8 cellular contexts compared by ENCODE assay signal in the genomic region with DNA sequence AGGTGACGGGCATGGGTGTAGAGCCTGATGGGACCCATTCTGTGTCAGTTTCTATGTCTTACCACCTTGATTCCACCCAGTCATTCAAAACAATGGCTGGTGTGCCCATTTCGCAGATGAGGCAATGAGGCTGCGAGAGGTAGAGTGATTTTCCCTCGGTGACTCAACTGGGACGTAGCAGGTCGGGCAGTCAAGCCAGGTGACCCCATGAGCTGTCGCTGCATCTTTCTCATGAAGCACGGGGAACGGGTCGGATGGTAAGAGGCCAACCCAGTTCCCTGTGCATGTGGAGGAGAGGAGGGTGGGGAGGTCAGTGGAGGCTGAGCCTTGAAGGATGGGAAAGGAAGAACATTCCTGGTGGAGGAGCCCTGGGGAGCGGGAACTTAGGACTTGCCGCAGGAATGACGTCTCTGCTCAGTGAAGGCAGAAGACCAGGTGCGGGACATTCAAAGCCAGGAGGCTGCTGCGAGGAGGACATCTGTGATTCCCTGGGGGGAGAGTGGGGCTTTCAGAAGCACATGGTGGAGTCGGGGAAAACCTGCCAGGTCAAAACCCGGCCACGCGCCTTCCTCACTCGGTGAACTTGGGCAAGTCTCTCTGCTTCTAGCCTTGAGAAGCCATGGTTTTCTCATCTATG. TPM values are rescaled to one million over a fixed set of nuclear protein-coding genes. Genes with fewer than 3 reads are reported as not detected.
DNase-seq lines count a peak whose midpoint lies in the region; ATAC-seq and TF ChIP-seq lines count a peak whose summit lies in the region.

No MANE protein-coding gene starts in this region.

- POLR2A ChIA-PET in SK-N-SH (lab: Yijun Ruan, JAX): no interaction called here
- POLR2A ChIA-PET in activated CD4-positive, alpha-beta memory T cell treated with anti-CD3 and anti-CD28 coated beads, Interleukin-2, amount 10 ng/mL, durations not matched to agents 7 days and 5 days (lab: Charles Lee): interaction anchor here (0.8 to 9.3 kb wide), 16 partner anchors 15 to 229 kb away, joined by 3 to 80 read pairs (median 5); a partner anchor contains a TSS

- H3K27me3 ChIP-seq in SK-N-SH (ENCODE audit: insufficient read depth): no peaks in the 10 kb centered on the region

- TF ChIP-seq EP300 in SK-N-SH (IDR thresholded peaks at IDR 0.05; ENCODE audit: borderline replicate concordance in 1 of 2, low read depth in 1 of 2, low read length in 1 of 2): no peak

- ATAC-seq in SK-N-SH treated with all-trans-retinoic acid at 6 μM for 48 hours: no peak
- ATAC-seq in stimulated activated naive CD8-positive, alpha-beta T cell treated with anti-CD3 and anti-CD28 coated beads, Interleukin-15, amount 100 ng/mL, for 72 hours: no peak

- H3K36me3 Mint-ChIP-seq in activated CD4-positive, alpha-beta memory T cell treated with anti-CD3 and anti-CD28 coated beads, Interleukin-2, amount 10 ng/mL, durations not matched to agents 7 days and 5 days (ENCODE audit: low read depth): peaks cover 23% of the 10 kb centered on the region

- no peaks in the 10 kb centered on the region for H3K79me2 ChIP-seq in SK-N-SH (ENCODE audit: insufficient read depth)

- H3K9me2 ChIP-seq in SK-N-SH: no peaks in the 10 kb centered on the region

- no peak overlapping the region for H3K27ac ChIP-seq in SK-N-SH (ENCODE audit: low read depth in 2 of 2, low read length in 1 of 2)

- no peak overlapping the region for H3K4me3 ChIP-seq in SK-N-SH (ENCODE audit: low read depth in 2 of 2, low read length in 1 of 2)

- H3K4me1 ChIP-seq in SK-N-SH (ENCODE audit: control insufficient read depth in 1 of 2, insufficient read depth in 2 of 2, low read depth in 1 of 2, low read length in 1 of 2): peaks cover 0 to 18% of the 10 kb centered on the region in 2 experiments; a peak in 2 of 4 replicates

- H3K36me3 ChIP-seq in SK-N-SH (replicated peaks in 1 of 2; ENCODE audit: control insufficient read depth in 1 of 2, insufficient read depth in 2 of 2, low read length in 1 of 2): no peaks in the 10 kb centered on the region

- peaks cover 6% of the 10 kb centered on the region for H3K27me3 Mint-ChIP-seq in activated CD4-positive, alpha-beta memory T cell treated with anti-CD3 and anti-CD28 coated beads, Interleukin-2, amount 10 ng/mL, durations not matched to agents 7 days and 5 days
- no peaks in the 10 kb centered on the region for H3K27me3 Mint-ChIP-seq in stimulated activated naive CD8-positive, alpha-beta T cell treated with anti-CD3 and anti-CD28 coated beads, Interleukin-15, amount 100 ng/mL, for 72 hours

- H2AFZ ChIP-seq in SK-N-SH (ENCODE audit: low read depth): no peak overlapping the region

- no peaks in the 10 kb centered on the region for H3K9me3 Mint-ChIP-seq in activated CD4-positive, alpha-beta memory T cell treated with anti-CD3 and anti-CD28 coated beads, Interleukin-2, amount 10 ng/mL, durations not matched to agents 7 days and 5 days
- no peaks in the 10 kb centered on the region for H3K9me3 Mint-ChIP-seq in stimulated activated naive CD8-positive, alpha-beta T cell treated with anti-CD3 and anti-CD28 coated beads, Interleukin-15, amount 100 ng/mL, for 72 hours

- H3K4me1 Mint-ChIP-seq in activated CD4-positive, alpha-beta memory T cell treated with anti-CD3 and anti-CD28 coated beads, Interleukin-2, amount 10 ng/mL, durations not matched to agents 7 days and 5 days: peaks cover 81% of the 10 kb centered on the region
- H3K4me1 Mint-ChIP-seq in stimulated activated naive CD8-positive, alpha-beta T cell treated with anti-CD3 and anti-CD28 coated beads, Interleukin-15, amount 100 ng/mL, for 72 hours: peaks cover 65% of the 10 kb centered on the region

- H3K9me3 ChIP-seq in SK-N-SH: no peaks in the 10 kb centered on the region

- H3K4me2 ChIP-seq in SK-N-SH: no peak overlapping the region

- H3K4me3 Mint-ChIP-seq in activated CD4-positive, alpha-beta memory T cell treated with anti-CD3 and anti-CD28 coated beads, Interleukin-2, amount 10 ng/mL, durations not matched to agents 7 days and 5 days: peak overlapping the region; percentile 92
- H3K4me3 Mint-ChIP-seq in stimulated activated naive CD8-positive, alpha-beta T cell treated with anti-CD3 and anti-CD28 coated beads, Interleukin-15, amount 100 ng/mL, for 72 hours: peak overlapping the region; percentile 96 to 99

- H3K9ac ChIP-seq in SK-N-SH: no peak overlapping the region

- H4K20me1 ChIP-seq in SK-N-SH (ENCODE audit: insufficient read depth): no peaks in the 10 kb centered on the region

- H3F3A ChIP-seq in SK-N-SH (replicated peaks; ENCODE audit: insufficient read depth): peaks cover 16% of the 10 kb centered on the region

- no peak for TF ChIP-seq RAD21 in SK-N-SH (IDR thresholded peaks at IDR 0.05; ENCODE audit: low read length)

- 51% methylated on average over 20 of the region's 20 CpGs for WGBS in SK-N-SH (ENCODE audit: low lambda C conversion rate)

- CTCF ChIA-PET in SK-N-SH (lab: Yijun Ruan, JAX): no interaction called here
- CTCF ChIA-PET in activated CD4-positive, alpha-beta memory T cell treated with anti-CD3 and anti-CD28 coated beads, Interleukin-2, amount 10 ng/mL, durations not matched to agents 7 days and 5 days (lab: Charles Lee): interaction anchor here (1.3 to 3.5 kb wide), 3 partner anchors 30 to 47 kb away, joined by 3 to 22 read pairs (median 4); no protein-coding TSS in a partner anchor

- no peak for TF ChIP-seq CTCF in SK-N-SH (IDR thresholded peaks at IDR 0.05)

- DNase-seq in SK-N-SH: no peak
- DNase-seq in activated CD4-positive, alpha-beta memory T cell treated with anti-CD3 and anti-CD28 coated beads, Interleukin-2, amount 10 ng/mL, durations not matched to agents 7 days and 5 days: peak; percentile 54
- peak; percentile 67 for DNase-seq in germinal center (ENCODE audit: low spot score)
- peak in 1 of 2 donors; percentile 61 for DNase-seq in stimulated activated naive CD8-positive, alpha-beta T cell treated with anti-CD3 and anti-CD28 coated beads, Interleukin-15, amount 100 ng/mL, for 72 hours
- DNase-seq in nucleus accumbens (lab: John Stamatoyannopoulos, UW): no peak
- no peak for DNase-seq in hypothalamus (lab: John Stamatoyannopoulos, UW)
- DNase-seq in OCI-M2 (lab: John Stamatoyannopoulos, UW; ENCODE audit: unreplicated experiment): no peak

- H3K27ac Mint-ChIP-seq in activated CD4-positive, alpha-beta memory T cell treated with anti-CD3 and anti-CD28 coated beads, Interleukin-2, amount 10 ng/mL, durations not matched to agents 7 days and 5 days: peak overlapping the region; percentile 96
- peak overlapping the region; percentile 96 to 99 for H3K27ac Mint-ChIP-seq in stimulated activated naive CD8-positive, alpha-beta T cell treated with anti-CD3 and anti-CD28 coated beads, Interleukin-15, amount 100 ng/mL, for 72 hours

TF ChIP-seq in SK-N-SH treated with all-trans-retinoic acid at 6 μM for 48 hours, 23 proteins besides CTCF, POLR2A, EP300 and RAD21:
- TF ChIP-seq RARB (CRISPR knock-in tag; IDR thresholded peaks at IDR 0.05) (no peak), ZNF70 (CRISPR knock-in tag; IDR thresholded peaks at IDR 0.05) (peak; percentile 73), ZNF565 (CRISPR knock-in tag; conservative IDR thresholded peaks at IDR 0.05; ENCODE audit: low read depth) (no peak), ARNTL (CRISPR knock-in tag; IDR thresholded peaks at IDR 0.05; ENCODE audit: borderline replicate concordance, low read depth) (no peak)

TF ChIP-seq in SK-N-SH, 30 proteins besides CTCF, POLR2A, EP300 and RAD21:
- TF ChIP-seq, protein P1, sequence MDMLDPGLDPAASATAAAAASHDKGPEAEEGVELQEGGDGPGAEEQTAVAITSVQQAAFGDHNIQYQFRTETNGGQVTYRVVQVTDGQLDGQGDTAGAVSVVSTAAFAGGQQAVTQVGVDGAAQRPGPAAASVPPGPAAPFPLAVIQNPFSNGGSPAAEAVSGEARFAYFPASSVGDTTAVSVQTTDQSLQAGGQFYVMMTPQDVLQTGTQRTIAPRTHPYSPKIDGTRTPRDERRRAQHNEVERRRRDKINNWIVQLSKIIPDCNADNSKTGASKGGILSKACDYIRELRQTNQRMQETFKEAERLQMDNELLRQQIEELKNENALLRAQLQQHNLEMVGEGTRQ (IDR thresholded peaks at IDR 0.05; ENCODE audit: borderline replicate concordance, low read depth, low read length): no peak
- no peak for TF ChIP-seq EZH2phosphoT487 (IDR thresholded peaks at IDR 0.05; ENCODE audit: borderline replicate concordance, low read depth)

RNA-seq across cellular contexts. Expression of a gene that starts 1.1 kb away (rescaled TPM):
- polyA plus RNA-seq in SK-N-SH (2012; rRNA removed): 0.13 TPM in 2 replicates
- polyA plus RNA-seq in SK-N-SH (2012; cell fraction: cytosol; rRNA removed): 0.05 and 0.06 TPM in 2 replicates
- polyA plus RNA-seq in SK-N-SH (2012; cell fraction: nucleus; rRNA removed): 0.02 and 0.12 TPM in 2 replicates
- 10 to 100 TPM; 29.2 to 29.5 TPM for total RNA-seq in activated CD4-positive, alpha-beta memory T cell treated with anti-CD3 and anti-CD28 coated beads, Interleukin-2, amount 10 ng/mL, durations not matched to agents 7 days and 5 days

Comparison
In these comparisons a context has a peak if more than half of its experiments do, and no peak if none do; other contexts are left out.
1. DNase-seq: peak in activated CD4-positive, alpha-beta memory T cell treated with anti-CD3 and anti-CD28 coated beads, Interleukin-2, amount 10 ng/mL, durations not matched to agents 7 days and 5 days (single experiment) and germinal center (single experiment); none in SK-N-SH (single experiment), nucleus accumbens (0 of 56), hypothalamus (0 of 51) and OCI-M2 (single experiment).